ENCODE assay signal across 1 cellular context in genomic region chr14:100211366-100211765, GRCh38.
TF ChIP-seq lines count a peak whose summit lies in the region.

No MANE protein-coding gene starts in this region.

TF ChIP-seq in WTC11, 78 proteins besides CTCF, POLR2A, EP300 and RAD21 (continued from another document):
- TF ChIP-seq ZNF532 (CRISPR knock-in tag; IDR thresholded peaks at IDR 0.05; ENCODE audit: borderline replicate concordance) (no peak), PREB (CRISPR knock-in tag; IDR thresholded peaks at IDR 0.05; ENCODE audit: borderline replicate concordance) (no peak), ESRRA (CRISPR knock-in tag; IDR thresholded peaks at IDR 0.05; ENCODE audit: borderline replicate concordance) (no peak), IRF2 (CRISPR knock-in tag; IDR thresholded peaks at IDR 0.05; ENCODE audit: borderline replicate concordance, low read depth) (no peak), PRDM15 (CRISPR knock-in tag; IDR thresholded peaks at IDR 0.05) (no peak), ZNF138 (CRISPR knock-in tag; conservative IDR thresholded peaks at IDR 0.05) (no peak), AR (CRISPR knock-in tag; IDR thresholded peaks at IDR 0.05) (no peak), GTF2I (CRISPR knock-in tag; conservative IDR thresholded peaks at IDR 0.05) (no peak)
